1 cellular context compared by ENCODE assay signal in genomic region chr7:112940314-112940732, GRCh38.
TF ChIP-seq lines count a peak whose summit lies in the region.

No MANE protein-coding gene starts in this region.

TF ChIP-seq in GM12878, 131 proteins besides CTCF, POLR2A, EP300 and RAD21 (continued from another document):
- 0 out of 2 replicates have a peak, but pooled peaks have one; percentile 6 for TF ChIP-seq NKRF (conservative IDR thresholded peaks at IDR 0.05)
- TF ChIP-seq EGR1 (IDR thresholded peaks at IDR 0.05; ENCODE audit: borderline replicate concordance in 1 of 2, low read depth in 2 of 2, low read length in 2 of 2), result no peak
- no peak for TF ChIP-seq HDAC2 (IDR thresholded peaks at IDR 0.05)
